15 cellular contexts compared by ENCODE assay signal in genomic region chr6:122459240-122459639, GRCh38. TPM values are rescaled to one million over a fixed set of nuclear protein-coding genes. Genes with fewer than 3 reads are reported as not detected.
DNase-seq lines count a peak whose midpoint lies in the region; ATAC-seq and TF ChIP-seq lines count a peak whose summit lies in the region.
"Had no signal": no experiment of that assay in that cellular context is flagged by ENCODE, and none has a peak within 500 bp of the region (broad histone marks: within the 10 kb centered on the region; RNA-seq: fewer than 3 reads in every experiment).

No MANE protein-coding gene starts in this region.

- no peak overlapping the region for H3K4me3 ChIP-seq in PC-9
- H3K4me3 ChIP-seq in A673 (ENCODE audit: low read depth, low read length, poor library complexity, severe bottlenecking): no peak overlapping the region
- H3K4me3 ChIP-seq: GM23338, SK-N-MC had no signal

- H3K4me1 ChIP-seq in PC-9 (replicated peaks; ENCODE audit: insufficient read depth) (peaks cover 17% of the 10 kb centered on the region), A673 (ENCODE audit: insufficient read depth, low read length, poor library complexity, severe bottlenecking) (peaks cover 4% of the 10 kb centered on the region)

- no peaks in the 10 kb centered on the region for H3K9me3 Mint-ChIP-seq in activated CD4-positive, alpha-beta memory T cell treated with anti-CD3 and anti-CD28 coated beads for 36 hours
- H3K9me3 Mint-ChIP-seq in activated CD4-positive, alpha-beta memory T cell treated with anti-CD3 and anti-CD28 coated beads, Interleukin-2, amount 10 ng/mL, durations not matched to agents 7 days and 5 days: no peaks in the 10 kb centered on the region
- no peaks in the 10 kb centered on the region for H3K9me3 Mint-ChIP-seq in endothelial cell (ENCODE audit: unreplicated experiment)
- peaks cover 20% of the 10 kb centered on the region for H3K9me3 Mint-ChIP-seq in progenitor cell of endocrine pancreas (ENCODE audit: low read depth)
- H3K9me3 Mint-ChIP-seq: GM23338 had no signal

- POLR2A ChIA-PET in activated CD4-positive, alpha-beta memory T cell treated with anti-CD3 and anti-CD28 coated beads for 36 hours (lab: Charles Lee): interaction anchor here (1.6 kb wide), 1 partner anchor 12 kb away, joined by 5 read pairs; no protein-coding TSS in a partner anchor
- POLR2A ChIA-PET in activated CD4-positive, alpha-beta memory T cell treated with anti-CD3 and anti-CD28 coated beads, Interleukin-2, amount 10 ng/mL, durations not matched to agents 7 days and 5 days (lab: Charles Lee): interaction anchor here (1.8 kb wide), 1 partner anchor 12 kb away, joined by 12 read pairs; the partner anchor contains the start of gene SERINC1
- POLR2A ChIA-PET in PC-9 (lab: Charles Lee; ENCODE audit: unreplicated experiment): no interaction called here
- POLR2A ChIA-PET in A673 (lab: Charles Lee; ENCODE audit: low non-redundant PET): no interaction called here

- intact Hi-C loops in activated CD4-positive, alpha-beta memory T cell treated with anti-CD3 and anti-CD28 coated beads for 36 hours (cut with micrococcal nuclease): no loop called here
- intact Hi-C loops in PC-9 (cut with micrococcal nuclease; ENCODE audit: unreplicated experiment): no loop called here
- intact Hi-C loops in A673 (cut with micrococcal nuclease; ENCODE audit: unreplicated experiment): no loop called here

- H3K36me3 ChIP-seq in PC-9 (ENCODE audit: low read depth) (peaks cover 41% of the 10 kb centered on the region), A673 (ENCODE audit: insufficient read depth, low read length, poor library complexity, severe bottlenecking) (peaks cover 18% of the 10 kb centered on the region)

- no peaks in the 10 kb centered on the region for H3K27me3 Mint-ChIP-seq in activated CD4-positive, alpha-beta memory T cell treated with anti-CD3 and anti-CD28 coated beads for 36 hours
- no peaks in the 10 kb centered on the region for H3K27me3 Mint-ChIP-seq in activated CD4-positive, alpha-beta memory T cell treated with anti-CD3 and anti-CD28 coated beads, Interleukin-2, amount 10 ng/mL, durations not matched to agents 7 days and 5 days
- H3K27me3 Mint-ChIP-seq in endothelial cell (ENCODE audit: unreplicated experiment): no peaks in the 10 kb centered on the region
- no peaks in the 10 kb centered on the region for H3K27me3 Mint-ChIP-seq in progenitor cell of endocrine pancreas

- no peak overlapping the region for H3K4me3 Mint-ChIP-seq in activated CD4-positive, alpha-beta memory T cell treated with anti-CD3 and anti-CD28 coated beads for 36 hours
- no peak overlapping the region for H3K4me3 Mint-ChIP-seq in activated CD4-positive, alpha-beta memory T cell treated with anti-CD3 and anti-CD28 coated beads, Interleukin-2, amount 10 ng/mL, durations not matched to agents 7 days and 5 days
- H3K4me3 Mint-ChIP-seq in endothelial cell (ENCODE audit: unreplicated experiment) (no peak overlapping the region), progenitor cell of endocrine pancreas (ENCODE audit: low read depth) (no peak overlapping the region)
- H3K4me3 Mint-ChIP-seq: GM23338 had no signal

- TF ChIP-seq CTCF in PC-9 (conservative IDR thresholded peaks at IDR 0.05) (no peak), endothelial cell (IDR thresholded peaks at IDR 0.05; ENCODE audit: unreplicated experiment) (no peak), progenitor cell of endocrine pancreas (IDR thresholded peaks at IDR 0.05; ENCODE audit: unreplicated experiment) (no peak), A673 (conservative IDR thresholded peaks at IDR 0.05; ENCODE audit: low read depth, low read length) (no peak)

- H3K27me3 ChIP-seq in PC-9 (ENCODE audit: insufficient read depth, low read depth) (no peaks in the 10 kb centered on the region), A673 (replicated peaks; ENCODE audit: insufficient read depth, low read depth, low read length, poor library complexity) (no peaks in the 10 kb centered on the region)

- BruUV-seq in PC-9 (replicated peaks; lab: Mats Ljungman, UMichigan) (no TSS peak), A673 (replicated peaks; lab: Mats Ljungman, UMichigan) (no TSS peak)

- no peaks in the 10 kb centered on the region for H3K9me2 ChIP-seq in PC-9 (ENCODE audit: insufficient read depth)

- DNase-seq in activated CD4-positive, alpha-beta memory T cell treated with anti-CD3 and anti-CD28 coated beads for 36 hours: no peak
- DNase-seq in activated CD4-positive, alpha-beta memory T cell treated with anti-CD3 and anti-CD28 coated beads, Interleukin-2, amount 10 ng/mL, durations not matched to agents 7 days and 5 days: no peak
- DNase-seq in PC-9 (peak in 1 of 2 experiments; percentile 65), endothelial cell (ENCODE audit: low spot score) (no peak), progenitor cell of endocrine pancreas (ENCODE audit: low spot score, unreplicated experiment) (no peak), occipital lobe (lab: John Stamatoyannopoulos, UW) (no peak), A673 (ENCODE audit: low spot score) (no peak)
- DNase-seq: amygdala; NCI-H1092; NCI-H226; right cardiac atrium; stimulated activated CD4-positive, alpha-beta T cell treated with anti-CD3 and anti-CD28 coated beads, Interleukin-1b, Interleukin-23, amount 100 ng/mL, for 48 hours had no signal

- no peak for ATAC-seq in HG02623 (IDR thresholded peaks at IDR 0.05; ENCODE audit: unreplicated experiment)
- ATAC-seq: GM23338, right cardiac atrium had no signal

- no peak overlapping the region for H2AFZ ChIP-seq in PC-9
- H2AFZ ChIP-seq: GM23338 had no signal

- no peaks in the 10 kb centered on the region; the same call in 1 of the 2 replicates for H3F3A ChIP-seq in PC-9 (ENCODE audit: insufficient read depth, low read depth)

- H3K79me2 ChIP-seq in PC-9 (ENCODE audit: low read depth): peaks cover 76% of the 10 kb centered on the region

- H3K4me2 ChIP-seq in PC-9: peak overlapping the region; percentile 7; the same call in 1 of the 2 replicates
- H3K4me2 ChIP-seq: GM23338 had no signal

- H4K20me1 ChIP-seq in PC-9 (ENCODE audit: insufficient read depth): peaks cover 85% of the 10 kb centered on the region

- peak overlapping the region; percentile 6; the same call in 1 of the 2 replicates for H3K27ac ChIP-seq in PC-9
- no peak overlapping the region for H3K27ac ChIP-seq in A673 (ENCODE audit: low read depth, low read length, poor library complexity, severe bottlenecking)
- H3K27ac ChIP-seq: SK-N-MC had no signal

- CTCF ChIA-PET in activated CD4-positive, alpha-beta memory T cell treated with anti-CD3 and anti-CD28 coated beads for 36 hours (lab: Charles Lee): no interaction called here
- CTCF ChIA-PET in activated CD4-positive, alpha-beta memory T cell treated with anti-CD3 and anti-CD28 coated beads, Interleukin-2, amount 10 ng/mL, durations not matched to agents 7 days and 5 days (lab: Charles Lee): interaction anchor here (1.5 kb wide), 1 partner anchor 71 kb away, joined by 4 read pairs; no protein-coding TSS in a partner anchor
- CTCF ChIA-PET in PC-9 (lab: Charles Lee): no interaction called here
- CTCF ChIA-PET in A673 (lab: Charles Lee): no interaction called here

- H3K9me3 ChIP-seq in PC-9 (ENCODE audit: insufficient read depth, low read depth): no peaks in the 10 kb centered on the region
- H3K9me3 ChIP-seq in A673 (ENCODE audit: low read depth, low read length, poor library complexity, severe bottlenecking): no peaks in the 10 kb centered on the region

- peaks cover 28% of the 10 kb centered on the region for H3K36me3 Mint-ChIP-seq in activated CD4-positive, alpha-beta memory T cell treated with anti-CD3 and anti-CD28 coated beads for 36 hours
- H3K36me3 Mint-ChIP-seq in activated CD4-positive, alpha-beta memory T cell treated with anti-CD3 and anti-CD28 coated beads, Interleukin-2, amount 10 ng/mL, durations not matched to agents 7 days and 5 days (ENCODE audit: low read depth): peaks cover 58% of the 10 kb centered on the region
- peaks cover 19% of the 10 kb centered on the region for H3K36me3 Mint-ChIP-seq in endothelial cell (ENCODE audit: low read depth, unreplicated experiment)
- H3K36me3 Mint-ChIP-seq in progenitor cell of endocrine pancreas (ENCODE audit: insufficient read depth): peaks cover 31% of the 10 kb centered on the region

- peaks cover 73% of the 10 kb centered on the region for H3K4me1 Mint-ChIP-seq in activated CD4-positive, alpha-beta memory T cell treated with anti-CD3 and anti-CD28 coated beads for 36 hours (ENCODE audit: low read depth)
- H3K4me1 Mint-ChIP-seq in activated CD4-positive, alpha-beta memory T cell treated with anti-CD3 and anti-CD28 coated beads, Interleukin-2, amount 10 ng/mL, durations not matched to agents 7 days and 5 days: peaks cover 26% of the 10 kb centered on the region
- H3K4me1 Mint-ChIP-seq in endothelial cell (ENCODE audit: unreplicated experiment) (peaks cover 9% of the 10 kb centered on the region), progenitor cell of endocrine pancreas (ENCODE audit: low read depth) (peaks cover 36% of the 10 kb centered on the region)

- peak overlapping the region; percentile 59 for H3K27ac Mint-ChIP-seq in activated CD4-positive, alpha-beta memory T cell treated with anti-CD3 and anti-CD28 coated beads for 36 hours
- no peak overlapping the region for H3K27ac Mint-ChIP-seq in activated CD4-positive, alpha-beta memory T cell treated with anti-CD3 and anti-CD28 coated beads, Interleukin-2, amount 10 ng/mL, durations not matched to agents 7 days and 5 days
- peak overlapping the region; percentile 20 for H3K27ac Mint-ChIP-seq in endothelial cell (ENCODE audit: unreplicated experiment)
- H3K27ac Mint-ChIP-seq in progenitor cell of endocrine pancreas: peak overlapping the region; percentile 36
- H3K27ac Mint-ChIP-seq: GM23338 had no signal

RNA-seq across cellular contexts. Expression of gene SERINC1, which starts 12.4 kb away (rescaled TPM):
- 10 to 100 TPM; 48.2 to 51.1 TPM for total RNA-seq in activated CD4-positive, alpha-beta memory T cell treated with anti-CD3 and anti-CD28 coated beads for 36 hours
- 10 to 100 TPM; 81.5 to 83.2 TPM for total RNA-seq in activated CD4-positive, alpha-beta memory T cell treated with anti-CD3 and anti-CD28 coated beads, Interleukin-2, amount 10 ng/mL, durations not matched to agents 7 days and 5 days
- total RNA-seq in PC-9 (2021) (48.1 and 57.6 TPM in 2 replicates), endothelial cell (ENCODE audit: unreplicated experiment) (102 TPM), progenitor cell of endocrine pancreas (88.2 and 91.1 TPM in 2 replicates), occipital lobe (735 TPM), A673 (2021) (81.6 and 82.9 TPM in 2 replicates)

RNA-seq across cellular contexts. Expression of gene HSF2, which starts 59.8 kb away (rescaled TPM):
- 10 to 100 TPM; 16.0 to 18.5 TPM for total RNA-seq in activated CD4-positive, alpha-beta memory T cell treated with anti-CD3 and anti-CD28 coated beads for 36 hours
- total RNA-seq in activated CD4-positive, alpha-beta memory T cell treated with anti-CD3 and anti-CD28 coated beads, Interleukin-2, amount 10 ng/mL, durations not matched to agents 7 days and 5 days: 10 to 100 TPM; 12.0 to 13.3 TPM
- 12.4 and 15.5 TPM in 2 replicates for total RNA-seq in PC-9 (2021)
- 13.9 TPM for total RNA-seq in endothelial cell (ENCODE audit: unreplicated experiment)
- 23.6 and 25.6 TPM in 2 replicates for total RNA-seq in progenitor cell of endocrine pancreas
- 88.1 TPM for total RNA-seq in occipital lobe
- total RNA-seq in A673 (2021): 27.5 and 31.3 TPM in 2 replicates

Comparison
In these comparisons a context has a peak if more than half of its experiments do, and no peak if none do; other contexts are left out.
1. POLR2A ChIA-PET loops: an anchor here in activated CD4-positive, alpha-beta memory T cell treated with anti-CD3 and anti-CD28 coated beads for 36 hours (1.6 kb wide) and activated CD4-positive, alpha-beta memory T cell treated with anti-CD3 and anti-CD28 coated beads, Interleukin-2, amount 10 ng/mL, durations not matched to agents 7 days and 5 days (1.8 kb wide); none called in PC-9 and A673.